Comparison of ENCODE assay signal across 1 cellular context in the genomic region with DNA sequence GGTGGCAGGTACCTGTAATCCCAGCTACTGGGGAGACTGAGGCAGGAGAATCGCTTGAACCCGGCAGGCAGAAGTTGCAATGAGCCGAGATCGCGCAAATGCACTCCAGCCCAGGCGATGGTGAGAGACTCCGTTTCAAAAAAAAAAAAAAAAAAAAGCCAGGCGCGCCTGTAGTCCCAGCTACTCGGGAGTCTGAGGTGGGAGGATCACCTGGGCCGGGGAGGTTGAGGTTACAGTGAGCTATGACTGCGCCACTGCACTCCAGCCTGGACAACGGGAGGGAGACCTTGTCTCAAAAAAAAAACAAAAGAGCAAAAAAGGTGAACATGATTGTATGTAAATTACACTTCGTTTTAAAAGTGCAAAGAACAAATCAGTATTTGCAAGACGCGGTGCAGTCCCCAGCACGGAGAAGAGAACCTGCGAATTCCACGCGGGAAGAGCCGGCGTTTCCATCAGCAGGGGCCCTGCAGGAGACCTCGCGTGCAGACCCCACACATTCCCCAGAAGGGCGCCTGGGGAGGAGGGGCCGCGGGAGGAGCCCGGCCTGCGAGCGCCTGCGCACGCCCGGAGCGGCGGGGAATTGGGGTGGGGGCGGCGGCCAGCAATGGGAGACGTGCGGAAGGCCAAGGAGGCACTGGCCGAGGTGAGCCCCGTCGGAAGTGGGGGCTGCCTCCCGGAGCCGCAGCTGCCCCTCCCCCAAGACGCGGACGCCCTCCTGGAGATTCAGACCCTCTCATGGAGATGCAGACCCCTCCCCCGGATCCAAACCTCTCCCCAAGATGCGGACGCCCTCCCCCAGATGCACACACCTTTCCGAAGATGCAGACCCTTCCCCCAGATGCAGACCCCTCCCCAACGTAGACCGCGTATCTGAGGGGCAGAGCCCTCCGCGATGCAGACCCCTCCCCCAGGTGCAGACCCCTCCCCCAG.
TF ChIP-seq lines count a peak whose summit lies in the region.

No MANE protein-coding gene starts in this region.

TF ChIP-seq in HEK293, 187 proteins besides CTCF, POLR2A, EP300 and RAD21 (continued from another document and continues in another):
- TF ChIP-seq ZNF518A (tag by site-specific recombination; conservative IDR thresholded peaks at IDR 0.05; ENCODE audit: low read depth) (no peak), ZNF239 (tag by site-specific recombination; IDR thresholded peaks at IDR 0.05) (no peak), ZNF596 (tag by site-specific recombination; IDR thresholded peaks at IDR 0.05) (no peak), TCF7L2 (IDR thresholded peaks at IDR 0.05; ENCODE audit: borderline replicate concordance, low read depth, low read length) (no peak), ZNF473 (tag by site-specific recombination; IDR thresholded peaks at IDR 0.05) (no peak), ZNF362 (tag by site-specific recombination; IDR thresholded peaks at IDR 0.05) (no peak), MZF1 (tag by site-specific recombination; IDR thresholded peaks at IDR 0.05; ENCODE audit: borderline replicate concordance) (no peak), ZNF202 (tag by site-specific recombination; IDR thresholded peaks at IDR 0.05; ENCODE audit: borderline replicate concordance) (no peak), ZNF433 (tag by site-specific recombination; IDR thresholded peaks at IDR 0.05; ENCODE audit: low read depth) (no peak), ZNF174 (tag by site-specific recombination; IDR thresholded peaks at IDR 0.05) (no peak), ZBTB11 (tag by site-specific recombination; conservative IDR thresholded peaks at IDR 0.05; ENCODE audit: low read depth) (no peak), ZNF610 (tag by site-specific recombination; IDR thresholded peaks at IDR 0.05; ENCODE audit: borderline replicate concordance) (no peak), ZBTB6 (tag by site-specific recombination; IDR thresholded peaks at IDR 0.05) (no peak), ZNF510 (tag by site-specific recombination; IDR thresholded peaks at IDR 0.05; ENCODE audit: insufficient replicate concordance) (no peak), ZNF335 (tag by site-specific recombination; conservative IDR thresholded peaks at IDR 0.05) (no peak), ZBTB17 (tag by site-specific recombination; IDR thresholded peaks at IDR 0.05) (no peak), ZNF626 (tag by site-specific recombination; IDR thresholded peaks at IDR 0.05) (no peak), ZNF530 (tag by site-specific recombination; IDR thresholded peaks at IDR 0.05; ENCODE audit: low read depth) (no peak), ZNF146 (tag by site-specific recombination; IDR thresholded peaks at IDR 0.05) (peak; percentile 2; the same call in 1 of the 2 replicates), ZNF398 (tag by site-specific recombination; IDR thresholded peaks at IDR 0.05) (peak; percentile 50), ZNF514 (tag by site-specific recombination; IDR thresholded peaks at IDR 0.05) (no peak), ZXDB (tag by site-specific recombination; IDR thresholded peaks at IDR 0.05) (0 out of 2 replicates have a peak, but pooled peaks have one; percentile 15), ZNF354C (tag by site-specific recombination; IDR thresholded peaks at IDR 0.05; ENCODE audit: borderline replicate concordance, low read depth) (no peak), ZFP69B (tag by site-specific recombination; IDR thresholded peaks at IDR 0.05) (no peak), ZNF623 (tag by site-specific recombination; IDR thresholded peaks at IDR 0.05) (no peak), ZNF701 (tag by site-specific recombination; IDR thresholded peaks at IDR 0.05) (no peak), ZNF791 (tag by site-specific recombination; IDR thresholded peaks at IDR 0.05) (no peak)
- TF ChIP-seq, protein P1, sequence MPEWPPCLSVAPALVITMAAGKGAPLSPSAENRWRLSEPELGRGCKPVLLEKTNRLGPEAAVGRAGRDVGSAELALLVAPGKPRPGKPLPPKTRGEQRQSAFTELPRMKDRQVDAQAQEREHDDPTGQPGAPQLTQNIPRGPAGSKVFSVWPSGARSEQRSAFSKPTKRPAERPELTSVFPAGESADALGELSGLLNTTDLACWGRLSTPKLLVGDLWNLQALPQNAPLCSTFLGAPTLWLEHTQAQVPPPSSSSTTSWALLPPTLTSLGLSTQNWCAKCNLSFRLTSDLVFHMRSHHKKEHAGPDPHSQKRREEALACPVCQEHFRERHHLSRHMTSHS (tag by site-specific recombination; IDR thresholded peaks at IDR 0.05): no peak
- TF ChIP-seq, protein P2, sequence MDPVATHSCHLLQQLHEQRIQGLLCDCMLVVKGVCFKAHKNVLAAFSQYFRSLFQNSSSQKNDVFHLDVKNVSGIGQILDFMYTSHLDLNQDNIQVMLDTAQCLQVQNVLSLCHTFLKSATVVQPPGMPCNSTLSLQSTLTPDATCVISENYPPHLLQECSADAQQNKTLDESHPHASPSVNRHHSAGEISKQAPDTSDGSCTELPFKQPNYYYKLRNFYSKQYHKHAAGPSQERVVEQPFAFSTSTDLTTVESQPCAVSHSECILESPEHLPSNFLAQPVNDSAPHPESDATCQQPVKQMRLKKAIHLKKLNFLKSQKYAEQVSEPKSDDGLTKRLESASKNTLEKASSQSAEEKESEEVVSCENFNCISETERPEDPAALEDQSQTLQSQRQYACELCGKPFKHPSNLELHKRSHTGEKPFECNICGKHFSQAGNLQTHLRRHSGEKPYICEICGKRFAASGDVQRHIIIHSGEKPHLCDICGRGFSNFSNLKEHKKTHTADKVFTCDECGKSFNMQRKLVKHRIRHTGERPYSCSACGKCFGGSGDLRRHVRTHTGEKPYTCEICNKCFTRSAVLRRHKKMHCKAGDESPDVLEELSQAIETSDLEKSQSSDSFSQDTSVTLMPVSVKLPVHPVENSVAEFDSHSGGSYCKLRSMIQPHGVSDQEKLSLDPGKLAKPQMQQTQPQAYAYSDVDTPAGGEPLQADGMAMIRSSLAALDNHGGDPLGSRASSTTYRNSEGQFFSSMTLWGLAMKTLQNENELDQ (tag by site-specific recombination; IDR thresholded peaks at IDR 0.05; ENCODE audit: low read depth): no peak
- TF ChIP-seq, protein P3, sequence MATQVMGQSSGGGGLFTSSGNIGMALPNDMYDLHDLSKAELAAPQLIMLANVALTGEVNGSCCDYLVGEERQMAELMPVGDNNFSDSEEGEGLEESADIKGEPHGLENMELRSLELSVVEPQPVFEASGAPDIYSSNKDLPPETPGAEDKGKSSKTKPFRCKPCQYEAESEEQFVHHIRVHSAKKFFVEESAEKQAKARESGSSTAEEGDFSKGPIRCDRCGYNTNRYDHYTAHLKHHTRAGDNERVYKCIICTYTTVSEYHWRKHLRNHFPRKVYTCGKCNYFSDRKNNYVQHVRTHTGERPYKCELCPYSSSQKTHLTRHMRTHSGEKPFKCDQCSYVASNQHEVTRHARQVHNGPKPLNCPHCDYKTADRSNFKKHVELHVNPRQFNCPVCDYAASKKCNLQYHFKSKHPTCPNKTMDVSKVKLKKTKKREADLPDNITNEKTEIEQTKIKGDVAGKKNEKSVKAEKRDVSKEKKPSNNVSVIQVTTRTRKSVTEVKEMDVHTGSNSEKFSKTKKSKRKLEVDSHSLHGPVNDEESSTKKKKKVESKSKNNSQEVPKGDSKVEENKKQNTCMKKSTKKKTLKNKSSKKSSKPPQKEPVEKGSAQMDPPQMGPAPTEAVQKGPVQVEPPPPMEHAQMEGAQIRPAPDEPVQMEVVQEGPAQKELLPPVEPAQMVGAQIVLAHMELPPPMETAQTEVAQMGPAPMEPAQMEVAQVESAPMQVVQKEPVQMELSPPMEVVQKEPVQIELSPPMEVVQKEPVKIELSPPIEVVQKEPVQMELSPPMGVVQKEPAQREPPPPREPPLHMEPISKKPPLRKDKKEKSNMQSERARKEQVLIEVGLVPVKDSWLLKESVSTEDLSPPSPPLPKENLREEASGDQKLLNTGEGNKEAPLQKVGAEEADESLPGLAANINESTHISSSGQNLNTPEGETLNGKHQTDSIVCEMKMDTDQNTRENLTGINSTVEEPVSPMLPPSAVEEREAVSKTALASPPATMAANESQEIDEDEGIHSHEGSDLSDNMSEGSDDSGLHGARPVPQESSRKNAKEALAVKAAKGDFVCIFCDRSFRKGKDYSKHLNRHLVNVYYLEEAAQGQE (tag by site-specific recombination; IDR thresholded peaks at IDR 0.05): no peak
